Comparison of ENCODE assay signal across 26 cellular contexts in genomic region chr2:22486343-22486742, GRCh38.
"Had no signal": no experiment of that assay in that cellular context is flagged by ENCODE, and none has a peak within 500 bp of the region (broad histone marks: within the 10 kb centered on the region; RNA-seq: fewer than 3 reads in every experiment).

No MANE protein-coding gene starts in this region.

- ATAC-seq: activated T-cell treated with anti-CD3 and anti-CD28 coated beads, Interleukin-2, amount 50 U/mL, for 4 hours; Panc1; Right ventricle myocardium inferior had no signal

- H3K9me3 ChIP-seq: SK-N-SH had no signal

- H3K4me3 Mint-ChIP-seq: activated naive CD4-positive, alpha-beta T cell treated with anti-CD3 and anti-CD28 coated beads for 36 hours; activated naive CD8-positive, alpha-beta T cell; activated T-cell treated with anti-CD3 and anti-CD28 coated beads, Interleukin-2, amount 50 U/mL, for 4 hours; brain; IgD-negative memory B cell had no signal

- H3K27ac ChIP-seq: VCaP had no signal

- H3K27ac Mint-ChIP-seq: activated naive CD4-positive, alpha-beta T cell treated with anti-CD3 and anti-CD28 coated beads for 36 hours; activated naive CD8-positive, alpha-beta T cell; brain; IgD-negative memory B cell had no signal

- H3K27me3 Mint-ChIP-seq: activated naive CD8-positive, alpha-beta T cell; IgD-negative memory B cell had no signal

- H3K4me1 Mint-ChIP-seq: IgD-negative memory B cell had no signal

- H3K36me3 Mint-ChIP-seq: activated naive CD8-positive, alpha-beta T cell; brain; IgD-negative memory B cell had no signal

- H3K4me2 ChIP-seq: SK-N-SH had no signal

- H3K9me2 ChIP-seq: SK-N-SH had no signal

- DNase-seq: activated CD4-positive, alpha-beta T cell treated with anti-CD3 and anti-CD28 coated beads for 48 hours; activated CD4-positive, alpha-beta T cell treated with anti-CD3 and anti-CD28 coated beads, Interleukin-2, amount 50 U/mL, for 48 hours; activated CD8-positive, alpha-beta memory T cell treated with anti-CD3 and anti-CD28 coated beads for 24 hours; activated effector memory CD4-positive, alpha-beta T cell treated with anti-CD3 and anti-CD28 coated beads, Interleukin-2, amount 50 U/mL, for 16 hours; activated naive CD4-positive, alpha-beta T cell treated with anti-CD3 and anti-CD28 coated beads for 36 hours; activated T-cell treated with anti-CD3 and anti-CD28 coated beads, Interleukin-2, amount 50 U/mL, for 4 hours; amygdala; KG1; NCI-H1048; NCI-H1417; NCI-H1930; NCI-H2171; NCI-H226; NCI-H526; NCI-H774; NK-92 treated with Interleukin-12 subunit alpha and Interleukin-12 subunit beta, amount 100 ng/mL, for 24 hours; OCI-M1; RPMI8226; T-helper 1 cell had no signal
